Comparison of ENCODE assay signal across 15 cellular contexts in the genomic region with DNA sequence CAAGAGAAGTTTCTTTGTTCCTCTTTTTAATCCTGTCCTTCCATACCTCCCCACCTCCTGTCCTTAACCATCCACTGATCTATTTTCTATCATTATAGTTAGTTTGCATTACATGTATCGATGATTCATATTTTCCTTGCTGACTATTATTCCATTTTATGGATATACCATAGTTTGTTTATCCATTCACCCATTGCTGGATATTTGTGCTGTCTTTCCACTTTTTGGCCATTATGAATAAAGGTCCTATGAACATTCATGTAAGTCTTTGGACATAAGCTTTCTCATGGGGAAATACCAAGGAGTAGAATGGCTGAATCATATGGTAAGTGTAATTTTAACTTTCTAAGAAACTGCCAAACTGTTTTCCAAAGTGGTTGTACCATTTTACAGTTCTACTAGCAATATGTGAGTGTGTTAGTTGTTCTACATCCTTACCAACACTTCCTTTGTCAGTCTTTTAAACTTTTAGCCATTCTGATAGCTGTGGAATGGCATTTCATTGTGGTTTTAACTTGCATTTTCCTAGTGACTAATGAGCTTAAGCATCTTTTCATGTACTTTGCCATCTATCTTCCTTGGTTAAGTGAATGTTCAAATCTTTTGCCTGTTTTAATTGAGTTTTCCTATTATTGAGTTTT. TPM values are rescaled to one million over a fixed set of nuclear protein-coding genes. Genes with fewer than 3 reads are reported as not detected.
A peak's percentile ranks its signal among the peaks of the same experiment; 100 is the strongest.
DNase-seq lines count a peak whose midpoint lies in the region; ATAC-seq, FAIRE-seq and TF ChIP-seq lines count a peak whose summit lies in the region.
"Had no signal": no experiment of that assay in that cellular context is flagged by ENCODE, and none has a peak within 500 bp of the region (broad histone marks: within the 10 kb centered on the region; RNA-seq: fewer than 3 reads in every experiment).

No MANE protein-coding gene starts in this region.

- no peak overlapping the region for H3K27ac ChIP-seq in brain microvascular endothelial cell
- H3K27ac ChIP-seq in mesenchymal stem cell (ENCODE audit: low read length, poor library complexity, severe bottlenecking): no peak overlapping the region
- H3K27ac ChIP-seq in testis: no peak overlapping the region
- H3K27ac ChIP-seq in gastrocnemius medialis: no peak overlapping the region
- H3K27ac ChIP-seq: BLaER1, skin epidermis had no signal

- no peak for TF ChIP-seq POLR2A in H54 (IDR thresholded peaks at IDR 0.05; ENCODE audit: low read depth, low read length)
- no peak for TF ChIP-seq POLR2A in testis (IDR thresholded peaks at IDR 0.05)
- no peak for TF ChIP-seq POLR2A in gastrocnemius medialis (IDR thresholded peaks at IDR 0.05)

- peaks cover 15% of the 10 kb centered on the region for H3K79me1 ChIP-seq in mesenchymal stem cell (replicated peaks; ENCODE audit: low read length, poor library complexity, severe bottlenecking)

- H3K9me3 ChIP-seq in mesenchymal stem cell (ENCODE audit: control insufficient read depth, low read length) (peaks cover 4% of the 10 kb centered on the region), testis (no peaks in the 10 kb centered on the region), gastrocnemius medialis (no peaks in the 10 kb centered on the region)

- no peak overlapping the region for H2BK12ac ChIP-seq in mesenchymal stem cell (ENCODE audit: low read length in 2 of 2)

- in situ Hi-C loops in brain microvascular endothelial cell (cut with HindIII; ENCODE audit: low pct_ligation_motif_present, low sequenced_read_pairs): no loop called here
- in situ Hi-C loops in gastrocnemius medialis (cut with MboI; ENCODE audit: low sequenced_read_pairs in 4 of 4): no loop called here

- no peak overlapping the region for H2AK5ac ChIP-seq in mesenchymal stem cell (ENCODE audit: low read length, severe bottlenecking)

- no peak overlapping the region for H2AFZ ChIP-seq in mesenchymal stem cell (ENCODE audit: low read depth, low read length)

- no peak overlapping the region for H3K4ac ChIP-seq in mesenchymal stem cell (ENCODE audit: low read depth in 1 of 2, low read length in 2 of 2)

- WGBS in mesenchymal stem cell: no CpG with 5 or more reads among the region's 1 CpG
- 94 to 96% methylated on average over 1 of the region's 1 CpG for WGBS in testis, 2 donors

- H3K18ac ChIP-seq in mesenchymal stem cell (ENCODE audit: low read depth in 1 of 2, low read length in 2 of 2): no peak overlapping the region

- no peak overlapping the region for H3K4me3 ChIP-seq in AG10803 (ENCODE audit: low read length)
- H3K4me3 ChIP-seq in brain microvascular endothelial cell (ENCODE audit: low read depth, low read length): no peak overlapping the region
- H3K4me3 ChIP-seq in mesenchymal stem cell (ENCODE audit: insufficient read depth in 1 of 2, low read depth in 1 of 2, low read length in 2 of 2): no peak overlapping the region
- no peak overlapping the region for H3K4me3 ChIP-seq in testis
- H3K4me3 ChIP-seq in gastrocnemius medialis: no peak overlapping the region
- H3K4me3 ChIP-seq: BLaER1, lung, skin epidermis had no signal

- no peak overlapping the region for H3K9ac ChIP-seq in mesenchymal stem cell (ENCODE audit: low read length)
- H3K9ac ChIP-seq: BLaER1 had no signal

- H3K4me2 ChIP-seq in mesenchymal stem cell (ENCODE audit: low read length, poor library complexity, severe bottlenecking): no peak overlapping the region
- H3K4me2 ChIP-seq: BLaER1 had no signal

- TF ChIP-seq CTCF in AG10803 (conservative IDR thresholded peaks at IDR 0.05; ENCODE audit: low read length) (no peak), brain microvascular endothelial cell (IDR thresholded peaks at IDR 0.05; ENCODE audit: low read depth, low read length, missing control alignments) (no peak), testis (IDR thresholded peaks at IDR 0.05) (no peak), gastrocnemius medialis (IDR thresholded peaks at IDR 0.05 in 4 of 5, conservative IDR thresholded peaks at IDR 0.05 in 1 of 5) (no peak)

- H4K91ac ChIP-seq in mesenchymal stem cell (ENCODE audit: low read length): no peak overlapping the region

- no peak overlapping the region for H2BK15ac ChIP-seq in mesenchymal stem cell (ENCODE audit: low read depth, poor library complexity, severe bottlenecking)

- peak; percentile 89 for FAIRE-seq in H54 (lab: Jason Lieb, UNC)
- FAIRE-seq: colon had no signal

- no peak for ATAC-seq in GM21515 (IDR thresholded peaks at IDR 0.05; ENCODE audit: unreplicated experiment)
- no peak for ATAC-seq in gastrocnemius medialis

- no peak overlapping the region for H2BK5ac ChIP-seq in mesenchymal stem cell (ENCODE audit: low read depth, low read length, poor library complexity, severe bottlenecking)

- no peak overlapping the region for H2BK120ac ChIP-seq in mesenchymal stem cell (ENCODE audit: low read depth, low read length)

- H3K14ac ChIP-seq in mesenchymal stem cell (ENCODE audit: low read length in 2 of 2): no peak overlapping the region

- H3K4me1 ChIP-seq in mesenchymal stem cell (ENCODE audit: control insufficient read depth, insufficient read depth, low read depth, low read length) (no peaks in the 10 kb centered on the region), testis (no peaks in the 10 kb centered on the region), gastrocnemius medialis (peaks cover 0 to 10% of the 10 kb centered on the region in 2 donors)
- H3K4me1 ChIP-seq: BLaER1 had no signal

- DNase-seq in AG10803 (ENCODE audit: low read depth): peak; percentile 74
- no peak for DNase-seq in H54 (ENCODE audit: insufficient read length, low spot score)
- DNase-seq in brain microvascular endothelial cell: peak; percentile 57
- DNase-seq in mesenchymal stem cell: peak; percentile 64
- DNase-seq in testis: no peak
- DNase-seq in gastrocnemius medialis: no peak
- DNase-seq in hippocampal formation (lab: John Stamatoyannopoulos, UW): no peak
- DNase-seq: activated CD4-positive, CD25-positive, alpha-beta regulatory T cell treated with anti-CD3 and anti-CD28 coated beads, Interleukin-2, amount 50 U/mL, for 72 hours; NCI-H2107; RPMI8226 had no signal

- H3K36me3 ChIP-seq in brain microvascular endothelial cell (replicated peaks): no peaks in the 10 kb centered on the region
- peaks cover 0 to 16% of the 10 kb centered on the region in 2 experiments for H3K36me3 ChIP-seq in mesenchymal stem cell (ENCODE audit: control insufficient read depth in 1 of 2, insufficient read depth in 2 of 2, low read depth in 1 of 2, low read length in 2 of 2)
- H3K36me3 ChIP-seq in testis (ENCODE audit: low read depth, missing control alignments): no peaks in the 10 kb centered on the region
- no peaks in the 10 kb centered on the region for H3K36me3 ChIP-seq in gastrocnemius medialis

- intact Hi-C loops in testis (cut with DNase I; ENCODE audit: low total_unique reads): no loop called here
- intact Hi-C loops in gastrocnemius medialis (cut with DNase I; ENCODE audit: low total_unique reads): no loop called here

- H3K27me3 ChIP-seq in brain microvascular endothelial cell (replicated peaks) (no peaks in the 10 kb centered on the region), mesenchymal stem cell (ENCODE audit: control insufficient read depth in 1 of 2, insufficient read depth in 1 of 2, low read length in 2 of 2) (no peaks in the 10 kb centered on the region), testis (no peaks in the 10 kb centered on the region), gastrocnemius medialis (no peaks in the 10 kb centered on the region)
- H3K27me3 ChIP-seq: BLaER1 had no signal

- H4K8ac ChIP-seq in mesenchymal stem cell (ENCODE audit: low read length): no peak overlapping the region

- no peak overlapping the region for H3K23ac ChIP-seq in mesenchymal stem cell (ENCODE audit: low read length in 2 of 2)

RNA-seq across cellular contexts. Expression of gene ATP6V1A, which starts 11.7 kb away (rescaled TPM):
- 35.5 TPM for polyA plus RNA-seq in mesenchymal stem cell (2013, experiment 1 of 2)
- polyA plus RNA-seq in mesenchymal stem cell (2013, experiment 2 of 2): 35.2 TPM
- total RNA-seq in testis (10 to 100 TPM; 51.6 to 55.9 TPM), gastrocnemius medialis (10 to 100 TPM; 11.3 to 21.3 (median 15.0) TPM)
- polyA plus RNA-seq in testis (ENCODE audit: insufficient read depth, low read depth, low replicate concordance): 37.8 TPM

RNA-seq across cellular contexts. Expression of gene NAA50, which starts 12.5 kb away (rescaled TPM):
- 91.6 TPM for polyA plus RNA-seq in mesenchymal stem cell (2013, experiment 1 of 2)
- polyA plus RNA-seq in mesenchymal stem cell (2013, experiment 2 of 2): 92.9 TPM
- total RNA-seq in testis (100 to 1,000 TPM; 139 to 174 TPM), gastrocnemius medialis (100 to 1,000 TPM; 248 to 440 (median 331) TPM)
- 100.0 TPM for polyA plus RNA-seq in testis (ENCODE audit: insufficient read depth, low read depth, low replicate concordance)

Comparison
In these comparisons a context has a peak if more than half of its experiments do, and no peak if none do; other contexts are left out.
1. DNase-seq: peak in AG10803 (single experiment), brain microvascular endothelial cell (single experiment) and mesenchymal stem cell (single experiment); none in H54 (single experiment), testis (single experiment), gastrocnemius medialis (0 of 2) and hippocampal formation (0 of 2).